Comparison of ENCODE assay signal across 15 cellular contexts in the genomic region with DNA sequence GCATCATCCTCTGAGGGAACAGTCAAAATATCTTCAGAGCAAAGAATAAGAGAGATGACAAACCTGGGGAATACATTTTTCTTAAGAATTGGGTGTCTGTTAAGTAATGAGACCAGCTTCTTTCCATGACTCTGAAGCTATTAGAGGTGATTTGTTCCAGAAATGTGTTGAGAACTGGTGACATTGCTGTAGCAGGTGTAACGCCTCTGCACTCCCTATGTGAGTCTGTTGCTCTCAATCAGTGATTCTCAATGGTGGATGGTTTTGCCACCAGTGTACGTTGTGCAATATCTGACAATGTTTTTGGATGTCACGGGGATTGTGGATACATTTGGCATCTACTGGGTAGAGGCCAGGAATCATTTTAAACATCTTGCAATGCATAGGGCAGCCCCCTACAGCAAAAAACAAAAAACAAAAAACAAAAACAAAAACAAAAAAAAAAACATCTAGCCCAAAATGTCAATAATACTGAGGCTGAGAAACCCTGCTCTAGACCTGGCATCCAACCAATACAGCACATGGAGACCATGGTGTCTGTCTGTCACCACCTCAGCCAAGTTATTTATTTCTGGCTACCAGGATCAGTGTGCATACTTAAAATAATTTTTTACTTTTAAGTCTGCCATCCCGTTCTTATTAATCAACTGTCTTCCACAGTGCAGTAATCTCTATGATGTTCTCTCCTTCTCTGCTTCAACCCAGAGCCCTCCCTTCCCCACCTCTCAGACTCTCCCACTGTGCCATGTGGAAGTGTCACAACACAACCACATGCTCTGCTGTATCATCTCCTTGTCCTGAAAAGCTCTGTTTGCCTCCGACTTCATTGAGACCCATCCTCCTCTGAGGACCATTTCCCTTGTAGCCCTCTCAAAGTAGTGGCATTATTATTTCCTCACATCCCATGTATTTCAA. TPM values are rescaled to one million over a fixed set of nuclear protein-coding genes. Genes with fewer than 3 reads are reported as not detected.
A peak's percentile ranks its signal among the peaks of the same experiment; 100 is the strongest.
DNase-seq lines count a peak whose midpoint lies in the region; ATAC-seq, FAIRE-seq and TF ChIP-seq lines count a peak whose summit lies in the region.
"Had no signal": no experiment of that assay in that cellular context is flagged by ENCODE, and none has a peak within 500 bp of the region (broad histone marks: within the 10 kb centered on the region; RNA-seq: fewer than 3 reads in every experiment).

No MANE protein-coding gene starts in this region.

- no peaks in the 10 kb centered on the region for H3K27me3 ChIP-seq in dorsolateral prefrontal cortex
- H3K27me3 ChIP-seq: BLaER1 had no signal

- no peak for ATAC-seq in GM18873 (IDR thresholded peaks at IDR 0.05; ENCODE audit: low FRiP score, unreplicated experiment)

- TF ChIP-seq CTCF in dorsolateral prefrontal cortex (IDR thresholded peaks at IDR 0.05 in 54 of 56, conservative IDR thresholded peaks at IDR 0.05 in 2 of 56; ENCODE audit: low read depth in 1 of 56, partially characterized antibody in 56 of 56): no peak

- intact Hi-C loops in dorsolateral prefrontal cortex (cut with DNase I): no loop called here

- TF ChIP-seq POLR2A in GM12892 (IDR thresholded peaks at IDR 0.05; ENCODE audit: low read depth, low read length): no peak

- peak overlapping the region in 39 of 59 donors; percentile 1 to 76 (median 29) for H3K27ac ChIP-seq in dorsolateral prefrontal cortex
- H3K27ac ChIP-seq: BLaER1 had no signal

- H3K4me3 ChIP-seq in dorsolateral prefrontal cortex: no peak overlapping the region
- H3K4me3 ChIP-seq: BLaER1, HAP-1 had no signal

- FAIRE-seq in GM12892 (lab: Jason Lieb, UNC): peak; percentile 14
- FAIRE-seq: H1, HTR-8/SVneo had no signal

- peak; percentile 43 for DNase-seq in Ammon's horn (ENCODE audit: low spot score)
- no peak for DNase-seq in GM12892 (ENCODE audit: insufficient read length)
- no peak for DNase-seq in dorsolateral prefrontal cortex
- DNase-seq in putamen (ENCODE audit: low spot score): peak; percentile 53
- no peak for DNase-seq in D341Med (ENCODE audit: low spot score)
- DNase-seq: Caco-2; CD8-positive, alpha-beta memory T cell; DMS53; GF-D8; KBM-7 had no signal

RNA-seq across cellular contexts. Expression of a gene that starts 43.7 kb away (rescaled TPM):
- polyA plus RNA-seq in GM12892 (2012; ENCODE audit: missing spikeins): 0.42 TPM
- total RNA-seq in dorsolateral prefrontal cortex: 100 to 1,000 TPM in 2 of 120 experiments, 10 to 100 TPM in 118; 17.2 to 117 (median 47.9) TPM

Comparison
In these comparisons a context has a peak if more than half of its experiments do, and no peak if none do; other contexts are left out.
1. DNase-seq: peak in Ammon's horn (single experiment) and putamen (single experiment); none in GM12892 (single experiment), dorsolateral prefrontal cortex (0 of 10) and D341Med (single experiment).